Comparison of ENCODE assay signal across 1 cellular context in the genomic region with DNA sequence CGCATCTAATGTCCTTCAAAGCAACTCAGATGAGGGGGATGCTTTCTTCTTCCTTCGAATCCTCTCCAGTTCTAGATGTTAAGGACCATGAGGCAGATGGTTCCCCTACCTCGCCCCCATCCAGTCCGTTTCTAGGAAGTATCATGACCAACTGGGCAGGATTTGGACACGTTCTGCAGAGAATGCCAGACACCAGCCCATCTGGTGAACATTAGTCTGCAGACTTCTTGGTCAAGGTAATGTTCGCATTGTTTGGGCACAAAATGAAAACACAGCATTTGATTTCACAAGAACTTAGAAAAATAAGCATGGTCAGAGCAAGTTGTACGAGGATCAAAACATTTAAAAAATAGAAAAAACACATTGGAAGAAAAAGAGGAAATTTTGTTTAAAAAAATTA.
TF ChIP-seq lines count a peak whose summit lies in the region.

No MANE protein-coding gene starts in this region.

TF ChIP-seq in IMR-90, 13 proteins besides CTCF, POLR2A, EP300 and RAD21:
- TF ChIP-seq RFX5 (IDR thresholded peaks at IDR 0.05; ENCODE audit: low read depth, low read length) = no peak
- TF ChIP-seq CEBPB (IDR thresholded peaks at IDR 0.05; ENCODE audit: low read depth, low read length) = no peak
- no peak for TF ChIP-seq MAZ (IDR thresholded peaks at IDR 0.05; ENCODE audit: borderline replicate concordance, low read depth, low read length)
- TF ChIP-seq SMC3 (IDR thresholded peaks at IDR 0.05; ENCODE audit: low read depth, low read length) = no peak
- TF ChIP-seq, protein P1, sequence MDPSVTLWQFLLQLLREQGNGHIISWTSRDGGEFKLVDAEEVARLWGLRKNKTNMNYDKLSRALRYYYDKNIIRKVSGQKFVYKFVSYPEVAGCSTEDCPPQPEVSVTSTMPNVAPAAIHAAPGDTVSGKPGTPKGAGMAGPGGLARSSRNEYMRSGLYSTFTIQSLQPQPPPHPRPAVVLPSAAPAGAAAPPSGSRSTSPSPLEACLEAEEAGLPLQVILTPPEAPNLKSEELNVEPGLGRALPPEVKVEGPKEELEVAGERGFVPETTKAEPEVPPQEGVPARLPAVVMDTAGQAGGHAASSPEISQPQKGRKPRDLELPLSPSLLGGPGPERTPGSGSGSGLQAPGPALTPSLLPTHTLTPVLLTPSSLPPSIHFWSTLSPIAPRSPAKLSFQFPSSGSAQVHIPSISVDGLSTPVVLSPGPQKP (IDR thresholded peaks at IDR 0.05; ENCODE audit: borderline replicate concordance, low read depth, low read length) = no peak
- no peak for TF ChIP-seq CHD1 (IDR thresholded peaks at IDR 0.05; ENCODE audit: low read depth, low read length)
- TF ChIP-seq MAFK (IDR thresholded peaks at IDR 0.05; ENCODE audit: low read depth, low read length) = no peak
- no peak for TF ChIP-seq MXI1 (IDR thresholded peaks at IDR 0.05; ENCODE audit: borderline replicate concordance, low read depth, low read length)
- TF ChIP-seq RCOR1 (IDR thresholded peaks at IDR 0.05; ENCODE audit: insufficient replicate concordance, low read length) = no peak
